20 cellular contexts compared by ENCODE assay signal in the genomic region with DNA sequence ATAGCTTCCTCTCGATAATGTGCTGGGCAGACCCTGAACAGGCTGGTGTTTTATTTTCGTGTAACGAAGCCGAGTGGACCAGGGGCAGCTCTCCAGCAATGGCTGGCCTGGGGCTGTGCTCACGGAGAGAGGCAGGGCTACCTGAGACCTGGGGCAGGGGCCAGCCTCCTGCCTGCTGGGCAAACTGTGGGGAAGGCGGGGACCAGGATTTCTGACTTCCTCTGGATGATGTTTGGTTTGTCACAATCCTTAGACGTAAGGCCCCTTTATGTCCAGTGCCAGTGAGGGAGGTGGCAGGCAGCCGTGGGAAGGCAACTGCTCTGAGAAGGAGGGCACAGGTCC.
"Had no signal": no experiment of that assay in that cellular context is flagged by ENCODE, and none has a peak within 500 bp of the region (broad histone marks: within the 10 kb centered on the region; RNA-seq: fewer than 3 reads in every experiment).

No MANE protein-coding gene starts in this region.

- H3K9me3 ChIP-seq: prostate gland, right atrium auricular region, suprapubic skin had no signal

- FAIRE-seq: endometrium, frontal cortex had no signal

- H3K27ac ChIP-seq: coronary artery, right atrium auricular region, skin epidermis, suprapubic skin had no signal

- ATAC-seq: activated CD4-positive, CD25-positive, alpha-beta regulatory T cell treated with anti-CD3 and anti-CD28 coated beads, Interleukin-2, amount 50 U/mL, for 24 hours; activated T-cell treated with anti-CD3 and anti-CD28 coated beads, Interleukin-2, amount 50 U/mL, for 72 hours had no signal

- H3K4me3 ChIP-seq: coronary artery, prostate gland, right atrium auricular region, skin epidermis, suprapubic skin had no signal

- DNase-seq: activated CD4-positive, alpha-beta T cell treated with anti-CD3 and anti-CD28 coated beads, Interleukin-2, amount 50 U/mL, for 1 hour; activated CD8-positive, alpha-beta memory T cell treated with anti-CD3 and anti-CD28 coated beads for 24 hours; activated CD8-positive, alpha-beta memory T cell treated with anti-CD3 and anti-CD28 coated beads, Interleukin-2, amount 50 U/mL, for 48 hours; activated effector memory CD4-positive, alpha-beta T cell treated with anti-CD3 and anti-CD28 coated beads, Interleukin-2, amount 50 U/mL, for 16 hours; activated naive CD4-positive, alpha-beta T cell treated with anti-CD3 and anti-CD28 coated beads, Interleukin-2, amount 50 U/mL, for 16 hours; activated T-cell treated with anti-CD3 and anti-CD28 coated beads, Interleukin-2, amount 50 U/mL, for 72 hours; aorta; head of caudate nucleus; stimulated activated CD4-positive, alpha-beta T cell treated with anti-CD3 and anti-CD28 coated beads, Interleukin-15, amount 100 ng/mL, for 24 hours; stimulated activated CD4-positive, alpha-beta T cell treated with anti-CD3 and anti-CD28 coated beads, Interleukin-2, amount 100 ng/mL, for 48 hours; T-helper 1 cell; T-helper 9 cell had no signal

- H3K4me1 ChIP-seq: prostate gland, right atrium auricular region had no signal

- H3K36me3 ChIP-seq: prostate gland, right atrium auricular region, suprapubic skin had no signal

- H3K27me3 ChIP-seq: right atrium auricular region, suprapubic skin had no signal
